Comparison of ENCODE assay signal across 8 cellular contexts in the genomic region with DNA sequence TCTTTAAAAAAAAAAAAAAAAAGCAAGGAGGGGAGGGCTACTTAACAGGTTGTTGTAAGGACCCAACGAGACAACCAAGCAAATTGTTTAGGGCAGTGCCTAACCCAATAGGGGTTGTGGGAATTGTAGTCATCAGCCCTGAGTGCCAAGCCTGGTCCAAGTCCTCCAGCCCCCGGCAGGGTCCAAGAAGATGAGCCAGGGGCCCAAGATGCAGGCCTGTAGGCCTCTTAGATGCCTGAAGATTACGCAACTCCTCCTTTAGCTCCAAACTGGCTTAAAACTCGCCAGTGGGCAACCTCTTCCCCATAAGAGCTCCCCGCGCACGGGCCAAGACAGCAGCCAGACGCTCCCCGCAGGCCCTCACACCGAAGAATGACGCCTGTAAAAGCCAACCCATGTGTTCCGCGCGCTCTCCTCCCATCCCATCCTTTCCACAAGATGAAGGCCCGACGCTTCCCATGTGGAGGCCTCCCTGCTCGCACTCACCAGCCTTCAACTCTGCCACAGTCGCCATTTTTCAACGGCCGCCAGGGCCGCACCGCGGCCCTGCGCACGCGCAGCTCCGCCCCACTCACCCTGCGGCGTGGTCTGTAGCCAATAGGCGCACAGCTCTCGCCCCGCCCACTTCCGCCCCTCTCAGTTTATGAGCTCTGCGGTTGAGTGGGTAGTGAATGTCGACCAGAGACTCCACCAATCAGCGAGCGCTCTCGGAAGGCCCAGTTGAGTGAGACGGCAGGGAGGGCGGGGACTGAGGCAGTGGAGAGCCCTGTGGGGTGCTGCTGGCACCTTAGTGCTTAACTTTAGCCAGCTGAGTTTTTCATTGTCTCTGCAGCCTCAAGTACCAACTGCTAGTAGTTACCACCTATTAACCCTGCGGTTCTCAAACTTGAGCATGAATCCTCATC. TPM values are rescaled to one million over a fixed set of nuclear protein-coding genes. Genes with fewer than 3 reads are reported as not detected.
DNase-seq lines count a peak whose midpoint lies in the region; ATAC-seq and TF ChIP-seq lines count a peak whose summit lies in the region.

Gene CEP20, minus strand, starts transcription at position 532 of the 905 bp plus-strand sequence. Its CDS starts 18 bp downstream, at position 514.

- intact Hi-C loops in vagina (cut with DNase I), result no loop called here

- H3K36me3 ChIP-seq in right atrium auricular region, result no peaks in the 10 kb centered on the region
- peaks cover 0 to 3% of the 10 kb centered on the region in 2 donors for H3K36me3 ChIP-seq in vagina

- peak; percentile 98 for ATAC-seq in GM18498 (IDR thresholded peaks at IDR 0.05; ENCODE audit: unreplicated experiment)
- ATAC-seq in HG02938 (IDR thresholded peaks at IDR 0.05; ENCODE audit: unreplicated experiment), result peak; percentile 99

- peak in 1 of 2 donors; percentile 52 for TF ChIP-seq POLR2A in vagina (IDR thresholded peaks at IDR 0.05)

- peak within 1 kb of the TSS; percentile 59 to 72 for H3K4me3 ChIP-seq in right atrium auricular region
- peak within 1 kb of the TSS; percentile 66 to 82 for H3K4me3 ChIP-seq in vagina

- DNase-seq in NCI-H187 (lab: John Stamatoyannopoulos, UW) (peak; percentile 89 to 94), T-helper 2 cell (peak; percentile 98 to 100 (median 100)), right atrium auricular region (ENCODE audit: low spot score) (peak; percentile 100), putamen (ENCODE audit: low spot score) (peak; percentile 98), vagina (ENCODE audit: extremely low spot score in 2 of 2) (peak; percentile 98 to 99)

- TF ChIP-seq CTCF in right atrium auricular region (IDR thresholded peaks at IDR 0.05), result peak in 1 of 2 donors; percentile 38
- TF ChIP-seq CTCF in vagina (IDR thresholded peaks at IDR 0.05), result peak in 2 of 3 experiments; percentile 17 to 36

- H3K4me1 ChIP-seq in right atrium auricular region, result peaks cover 0 to 32% of the 10 kb centered on the region in 2 donors
- peaks cover 35% of the 10 kb centered on the region for H3K4me1 ChIP-seq in vagina

- H3K27ac ChIP-seq in angular gyrus (ENCODE audit: low read depth, low read length), result peak within 1 kb of the TSS; percentile 10
- H3K27ac ChIP-seq in right atrium auricular region, result peak within 1 kb of the TSS; percentile 74 to 81
- peak within 1 kb of the TSS; percentile 81 for H3K27ac ChIP-seq in vagina

- no peaks in the 10 kb centered on the region for H3K27me3 ChIP-seq in right atrium auricular region
- H3K27me3 ChIP-seq in vagina, result no peaks in the 10 kb centered on the region

- H3K9me3 ChIP-seq in right atrium auricular region (no peaks in the 10 kb centered on the region), vagina (no peaks in the 10 kb centered on the region)

RNA-seq across cellular contexts. Expression of gene CEP20, which starts in this region (rescaled TPM):
- total RNA-seq in right atrium auricular region, result 10 to 100 TPM; 20.1 to 35.9 TPM
- 28.2 TPM for total RNA-seq in vagina

Comparison
In these comparisons a context has a peak if more than half of its experiments do, and no peak if none do; other contexts are left out.
1. Peak in every context shown above with its lines: DNase-seq, ATAC-seq, H3K4me3 ChIP-seq and H3K27ac ChIP-seq.
2. H3K27ac ChIP-seq: peak in every context shown above with its lines; median percentile 81 in vagina; 78 in right atrium auricular region; 10 in angular gyrus.